8 cellular contexts compared by ENCODE assay signal in the genomic region with DNA sequence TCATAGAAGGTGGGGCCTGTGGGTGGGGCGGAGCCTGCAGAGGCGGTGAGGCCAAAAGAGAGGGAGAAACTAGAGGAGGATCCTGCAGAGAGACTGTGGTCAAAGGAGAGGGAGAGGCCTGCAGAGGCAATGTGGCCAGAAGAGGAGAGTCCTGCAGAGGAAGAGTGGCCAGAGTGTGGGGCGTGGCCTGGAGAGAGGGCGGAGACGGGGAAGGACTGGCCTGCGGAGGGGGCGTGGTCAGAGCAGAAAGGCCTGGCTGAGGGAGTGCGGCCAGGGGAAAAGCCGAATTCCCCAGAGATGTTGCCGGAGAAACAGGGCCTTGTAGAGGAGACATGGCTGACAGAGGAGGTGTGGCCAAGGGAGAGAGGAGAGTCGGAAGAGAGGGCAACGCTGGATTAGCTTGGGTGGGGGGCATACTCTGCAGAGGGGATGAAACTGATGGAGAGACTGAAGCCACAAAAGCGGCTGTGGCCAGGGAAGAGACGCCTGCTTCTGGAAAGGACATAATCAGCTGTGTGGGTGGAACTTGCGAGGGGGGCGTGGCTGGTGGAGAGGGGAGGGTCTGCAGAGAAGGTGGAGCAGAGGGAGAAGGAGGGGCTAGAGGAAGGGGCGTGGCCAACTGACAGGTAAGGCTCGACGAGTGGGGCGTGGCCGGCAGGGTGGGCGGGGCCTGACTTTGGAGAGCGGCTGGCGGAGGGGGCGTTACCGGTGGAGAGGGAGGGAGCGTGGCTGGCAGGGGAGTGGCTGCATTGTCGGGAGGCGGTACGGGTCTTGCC. TPM values are rescaled to one million over a fixed set of nuclear protein-coding genes. Genes with fewer than 3 reads are reported as not detected.
DNase-seq lines count a peak whose midpoint lies in the region; ATAC-seq and TF ChIP-seq lines count a peak whose summit lies in the region.

No MANE protein-coding gene starts in this region.

- no peak for TF ChIP-seq CTCF in GM13977 (IDR thresholded peaks at IDR 0.05; ENCODE audit: extremely low read depth, insufficient read depth, missing control alignments)
- TF ChIP-seq CTCF in kidney epithelial cell (IDR thresholded peaks at IDR 0.05; ENCODE audit: insufficient read depth, low read length, poor library complexity, severe bottlenecking): no peak

- in situ Hi-C loops in GM13977 (cut with MboI; ENCODE audit: low pct_unique_long_range_greater_than_20kb, low sequenced_read_pairs, unreplicated experiment): no loop called here

- peaks cover 25% of the 10 kb centered on the region for H3K27me3 ChIP-seq in kidney epithelial cell (ENCODE audit: control insufficient read depth, insufficient read depth, low read length)

- no peak for ATAC-seq in GM21529 (IDR thresholded peaks at IDR 0.05; ENCODE audit: unreplicated experiment)
- ATAC-seq in GM21825 (IDR thresholded peaks at IDR 0.05; ENCODE audit: unreplicated experiment): no peak

- H3K36me3 ChIP-seq in kidney epithelial cell (ENCODE audit: control insufficient read depth, insufficient read depth, low read length): no peaks in the 10 kb centered on the region

- no peak overlapping the region for H3K4me3 ChIP-seq in kidney epithelial cell (ENCODE audit: low read depth, low read length)

- peak; percentile 85 for DNase-seq in GM13977 (ENCODE audit: low spot score)
- peak; percentile 70 for DNase-seq in NCI-H2227 (lab: John Stamatoyannopoulos, UW; ENCODE audit: unreplicated experiment)
- DNase-seq in activated CD4-positive, alpha-beta T cell treated with anti-CD3 and anti-CD28 coated beads for 1 hour: peak; percentile 65
- peak; percentile 81 for DNase-seq in central memory CD4-positive, alpha-beta T cell
- DNase-seq in kidney epithelial cell (ENCODE audit: low read depth): peak; percentile 52
- peak; percentile 60 to 64 for DNase-seq in stimulated activated CD4-positive, alpha-beta T cell treated with anti-CD3 and anti-CD28 coated beads, Interleukin-1b, Interleukin-23, amount 100 ng/mL, for 1 hour (ENCODE audit: low read depth in 2 of 2)

RNA-seq across cellular contexts. Expression of a gene that starts 2.5 kb away (rescaled TPM):
- 1.0 and 1.2 TPM in 2 replicates for total RNA-seq in kidney epithelial cell

RNA-seq across cellular contexts. Expression of a gene that starts 16.6 kb away (rescaled TPM):
- total RNA-seq in kidney epithelial cell: 11.6 and 15.1 TPM in 2 replicates

RNA-seq across cellular contexts. Expression of a gene that starts 32.0 kb away (rescaled TPM):
- total RNA-seq in kidney epithelial cell: 15.0 and 19.7 TPM in 2 replicates

RNA-seq across cellular contexts. Expression of a gene that starts 41.7 kb away (rescaled TPM):
- total RNA-seq in kidney epithelial cell: 9.9 and 16.4 TPM in 2 replicates

RNA-seq across cellular contexts. Expression of a gene that starts 42.9 kb away (rescaled TPM):
- total RNA-seq in kidney epithelial cell: 0.14 and 4.5 TPM in 2 replicates
